8 cellular contexts compared by ENCODE assay signal in genomic region chr15:63157891-63158431, GRCh38. TPM values are rescaled to one million over a fixed set of nuclear protein-coding genes. Genes with fewer than 3 reads are reported as not detected.
DNase-seq lines count a peak whose midpoint lies in the region; ATAC-seq and TF ChIP-seq lines count a peak whose summit lies in the region.

No MANE protein-coding gene starts in this region.

- H3K4me1 ChIP-seq in mucosa of rectum (ENCODE audit: control insufficient read depth in 2 of 2, insufficient read depth in 2 of 2, low read length in 2 of 2), result peaks cover 2 to 6% of the 10 kb centered on the region in 2 donors

- peak overlapping the region; percentile 89 to 97 for H3K9ac ChIP-seq in mucosa of rectum (ENCODE audit: low read depth in 1 of 2, low read length in 2 of 2)

- H3K27me3 ChIP-seq in WERI-Rb-1 (ENCODE audit: insufficient read depth, low read depth, severe bottlenecking) (no peaks in the 10 kb centered on the region), mucosa of rectum (ENCODE audit: control insufficient read depth in 2 of 2, insufficient read depth in 2 of 2, low read length in 2 of 2) (no peaks in the 10 kb centered on the region)

- peak overlapping the region; percentile 91 for H3K4me3 ChIP-seq in WERI-Rb-1 (ENCODE audit: low read depth, low read length)
- H3K4me3 ChIP-seq in mucosa of rectum (ENCODE audit: low read length in 2 of 2), result peak overlapping the region; percentile 92 to 97

- H3K27ac ChIP-seq in WERI-Rb-1 (peak overlapping the region; percentile 93), mucosa of rectum (ENCODE audit: low read depth in 2 of 2, low read length in 2 of 2) (peak overlapping the region; percentile 95)

- H3K36me3 ChIP-seq in WERI-Rb-1 (peaks cover 24% of the 10 kb centered on the region), mucosa of rectum (ENCODE audit: control insufficient read depth in 2 of 2, insufficient read depth in 2 of 2, low read length in 2 of 2) (peaks cover 10 to 14% of the 10 kb centered on the region in 2 donors)

- H3K9me3 ChIP-seq in WERI-Rb-1 (ENCODE audit: severe bottlenecking) (no peaks in the 10 kb centered on the region), mucosa of rectum (ENCODE audit: control insufficient read depth in 2 of 2, low read length in 2 of 2) (no peaks in the 10 kb centered on the region)

- peak; percentile 14; the same call in 1 of the 2 replicates for TF ChIP-seq CTCF in WERI-Rb-1 (IDR thresholded peaks at IDR 0.05; ENCODE audit: low read depth, low read length)

- DNase-seq in DMS114 treated with DMSO at 0.1 percent for 48 hours (lab: John Stamatoyannopoulos, UW; ENCODE audit: unreplicated experiment), result peak; percentile 69
- DNase-seq in HuH-7.5 (ENCODE audit: low spot score), result peak; percentile 38
- peak; percentile 76 for DNase-seq in WERI-Rb-1
- peak; percentile 58 for DNase-seq in ureter (ENCODE audit: low spot score)
- DNase-seq in NCI-H446 treated with DMSO at 0.1 percent for 48 hours (lab: John Stamatoyannopoulos, UW), result no peak

- ATAC-seq in GM19395 (IDR thresholded peaks at IDR 0.05; ENCODE audit: unreplicated experiment), result peak; percentile 24
- peak; percentile 42 for ATAC-seq in esophagus mucosa

RNA-seq across cellular contexts. Expression of gene RPS27L, which starts 0.7 kb away (rescaled TPM):
- 54.4 TPM for total RNA-seq in esophagus mucosa
- 111 TPM for total RNA-seq in ureter

RNA-seq across cellular contexts. Expression of gene RAB8B, which starts 31.4 kb away (rescaled TPM):
- total RNA-seq in esophagus mucosa (6.7 TPM), ureter (54.1 TPM)

RNA-seq across cellular contexts. Expression of gene LACTB, which starts 36.3 kb away (rescaled TPM):
- total RNA-seq in esophagus mucosa (8.8 TPM), ureter (12.4 TPM)
